ENCODE assay signal across 16 cellular contexts in the genomic region with DNA sequence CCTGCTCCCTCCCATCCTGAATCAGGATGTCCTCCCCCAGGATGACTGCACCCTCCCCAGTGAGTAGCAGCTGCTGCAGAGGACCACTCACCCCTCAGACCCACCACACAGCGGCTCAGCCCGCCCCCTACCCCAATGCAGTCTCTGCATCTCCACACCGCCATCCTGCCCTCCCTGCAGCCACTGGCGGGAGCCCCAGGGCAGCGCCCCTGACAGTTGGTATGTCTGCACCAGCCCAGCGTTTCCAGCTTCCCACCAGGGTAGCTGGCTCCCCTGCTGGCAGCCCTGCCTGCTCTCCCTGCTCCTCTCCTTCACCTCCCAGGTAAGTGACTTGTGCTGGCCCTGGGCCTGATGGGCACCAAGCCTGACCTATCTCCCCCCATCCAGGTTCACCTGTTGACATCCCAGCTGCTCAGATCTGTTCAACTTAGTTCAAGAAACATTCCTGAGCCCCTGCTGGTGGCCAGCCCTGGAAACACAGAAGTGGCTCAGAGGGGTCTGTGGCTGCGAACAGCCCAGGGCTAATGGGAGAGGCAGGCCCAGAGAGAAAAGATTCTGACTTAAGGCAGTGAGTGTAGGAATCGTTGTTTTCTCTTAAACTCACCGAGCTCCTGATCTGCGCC.
DNase-seq lines count a peak whose midpoint lies in the region; ATAC-seq and TF ChIP-seq lines count a peak whose summit lies in the region.
"Had no signal": no experiment of that assay in that cellular context is flagged by ENCODE, and none has a peak within 500 bp of the region (broad histone marks: within the 10 kb centered on the region; RNA-seq: fewer than 3 reads in every experiment).

No MANE protein-coding gene starts in this region.

- H3K23ac ChIP-seq in H9 (ENCODE audit: insufficient read length, low read depth, low read length), result no peak overlapping the region
- H3K23ac ChIP-seq in mesenchymal stem cell (ENCODE audit: low read length in 2 of 2), result no peak overlapping the region

- H2AK5ac ChIP-seq in H9 (ENCODE audit: insufficient read length, low read length), result no peak overlapping the region
- no peak overlapping the region for H2AK5ac ChIP-seq in mesenchymal stem cell (ENCODE audit: low read length, severe bottlenecking)

- H4K8ac ChIP-seq in H9 (replicated peaks; ENCODE audit: insufficient read length, low read depth, low read length), result no peak overlapping the region
- no peak overlapping the region for H4K8ac ChIP-seq in mesenchymal stem cell (ENCODE audit: low read length)

- no peak overlapping the region for H2AFZ ChIP-seq in H9 (ENCODE audit: low read length)
- no peak overlapping the region for H2AFZ ChIP-seq in neural progenitor cell (replicated peaks)
- no peak overlapping the region for H2AFZ ChIP-seq in mesenchymal stem cell (ENCODE audit: low read depth, low read length)
- H2AFZ ChIP-seq: GM23248 had no signal

- no peaks in the 10 kb centered on the region for H3K27me3 ChIP-seq in BLaER1
- no peaks in the 10 kb centered on the region for H3K27me3 ChIP-seq in H9 (ENCODE audit: insufficient read depth, low read length)
- H3K27me3 ChIP-seq in neural progenitor cell, result no peaks in the 10 kb centered on the region
- peaks cover 0 to 3% of the 10 kb centered on the region in 2 experiments for H3K27me3 ChIP-seq in mesenchymal stem cell (ENCODE audit: control insufficient read depth in 1 of 2, insufficient read depth in 1 of 2, low read length in 2 of 2)

- H2BK12ac ChIP-seq in H9 (ENCODE audit: insufficient read length, low read depth, low read length) (no peak overlapping the region), mesenchymal stem cell (ENCODE audit: low read length in 2 of 2) (no peak overlapping the region)

- H3K56ac ChIP-seq in H9 (ENCODE audit: insufficient read length, low read depth, low read length), result no peak overlapping the region

- H3K36me3 Mint-ChIP-seq in H9 (ENCODE audit: insufficient read depth in 1 of 3, low read depth in 3 of 3) (peaks cover 0 to 1% (median 0%) of the 10 kb centered on the region in 3 experiments; a peak in 1 of 7 replicates), neural progenitor cell (no peaks in the 10 kb centered on the region)

- H2BK120ac ChIP-seq in H9 (ENCODE audit: low read depth, low read length, poor library complexity, severe bottlenecking) (no peak overlapping the region), mesenchymal stem cell (ENCODE audit: low read depth, low read length) (no peak overlapping the region)

- H4K20me1 ChIP-seq in BLaER1 (no peaks in the 10 kb centered on the region), H9 (ENCODE audit: control insufficient read depth, insufficient read depth, insufficient read length) (no peaks in the 10 kb centered on the region), neural progenitor cell (ENCODE audit: low read depth) (no peaks in the 10 kb centered on the region)

- H4K91ac ChIP-seq in H9 (ENCODE audit: insufficient read length, low read depth, low read length) (no peak overlapping the region), mesenchymal stem cell (ENCODE audit: low read length) (no peak overlapping the region)

- H3K4ac ChIP-seq in H9 (ENCODE audit: low read depth, low read length) (no peak overlapping the region), mesenchymal stem cell (ENCODE audit: low read depth in 1 of 2, low read length in 2 of 2) (no peak overlapping the region)

- H3K79me2 ChIP-seq in H9 (ENCODE audit: insufficient read depth, low read length), result no peaks in the 10 kb centered on the region
- H3K79me2 ChIP-seq in neural progenitor cell (ENCODE audit: low read depth), result no peaks in the 10 kb centered on the region

- no peaks in the 10 kb centered on the region; a peak in 1 of 5 replicates for H3K9me3 Mint-ChIP-seq in H9
- no peaks in the 10 kb centered on the region for H3K9me3 Mint-ChIP-seq in neural progenitor cell
- H3K9me3 Mint-ChIP-seq: CD4-positive, alpha-beta T cell had no signal

- H3K4me2 ChIP-seq in BLaER1, result no peak overlapping the region
- H3K4me2 ChIP-seq in H9 (ENCODE audit: insufficient read depth, insufficient read length, low read length), result no peak overlapping the region
- no peak overlapping the region for H3K4me2 ChIP-seq in neural progenitor cell
- H3K4me2 ChIP-seq in mesenchymal stem cell (ENCODE audit: low read length, poor library complexity, severe bottlenecking), result no peak overlapping the region
- H3K4me2 ChIP-seq: KMS-11 had no signal

- no peak overlapping the region for H2BK20ac ChIP-seq in H9 (ENCODE audit: low read depth, low read length, poor library complexity, severe bottlenecking)

- no peak overlapping the region for H4K5ac ChIP-seq in H9 (ENCODE audit: insufficient read length, low read depth, low read length)

- no peak overlapping the region for H3K18ac ChIP-seq in H9 (ENCODE audit: insufficient read length, low read depth, low read length)
- no peak overlapping the region for H3K18ac ChIP-seq in mesenchymal stem cell (ENCODE audit: low read depth in 1 of 2, low read length in 2 of 2)

- ATAC-seq in HG02884 (IDR thresholded peaks at IDR 0.05; ENCODE audit: unreplicated experiment), result no peak
- ATAC-seq: GM12878 had no signal

- no peaks in the 10 kb centered on the region for H3K9me3 ChIP-seq in BLaER1
- H3K9me3 ChIP-seq in H9 (ENCODE audit: control insufficient read depth, low read depth, low read length), result no peaks in the 10 kb centered on the region
- H3K9me3 ChIP-seq in neural progenitor cell (ENCODE audit: low read depth), result no peaks in the 10 kb centered on the region
- H3K9me3 ChIP-seq in mesenchymal stem cell (ENCODE audit: control insufficient read depth, low read length), result no peaks in the 10 kb centered on the region

- no peaks in the 10 kb centered on the region for H3K36me3 ChIP-seq in BLaER1
- no peaks in the 10 kb centered on the region for H3K36me3 ChIP-seq in neural progenitor cell
- H3K36me3 ChIP-seq in mesenchymal stem cell (ENCODE audit: control insufficient read depth in 1 of 2, insufficient read depth in 2 of 2, low read depth in 1 of 2, low read length in 2 of 2), result no peaks in the 10 kb centered on the region

- H3K4me1 Mint-ChIP-seq in H9 (peaks cover 10 to 14% of the 10 kb centered on the region in 2 experiments), neural progenitor cell (peaks cover 12% of the 10 kb centered on the region)

- no CpG with 5 or more reads among the region's 10 CpGs for WGBS in H9 (ENCODE audit: extremely low coverage, insufficient read length, low lambda C conversion rate)
- WGBS in mesenchymal stem cell, result 77% methylated on average over 10 of the region's 10 CpGs

- H3K4me3 Mint-ChIP-seq in H9, result no peak overlapping the region
- H3K4me3 Mint-ChIP-seq in neural progenitor cell, result peak overlapping the region; percentile 44
- H3K4me3 Mint-ChIP-seq: CD4-positive, alpha-beta T cell had no signal

- H3K4me1 ChIP-seq in BLaER1, result peaks cover 48% of the 10 kb centered on the region
- H3K4me1 ChIP-seq in H9 (ENCODE audit: insufficient read depth, low read length), result no peaks in the 10 kb centered on the region
- H3K4me1 ChIP-seq in neural progenitor cell, result no peaks in the 10 kb centered on the region
- no peaks in the 10 kb centered on the region for H3K4me1 ChIP-seq in mesenchymal stem cell (ENCODE audit: control insufficient read depth, insufficient read depth, low read depth, low read length)

- H3T11ph ChIP-seq in H9 (ENCODE audit: low read length), result no peak overlapping the region

- H3K79me1 ChIP-seq in H9 (ENCODE audit: insufficient read depth, low read depth, low read length, poor library complexity, severe bottlenecking) (no peaks in the 10 kb centered on the region), mesenchymal stem cell (replicated peaks; ENCODE audit: low read length, poor library complexity, severe bottlenecking) (no peaks in the 10 kb centered on the region)

- H3K9ac ChIP-seq in BLaER1 (no peak overlapping the region), H9 (ENCODE audit: extremely low read depth, insufficient read length, low read length) (no peak overlapping the region), neural progenitor cell (no peak overlapping the region), mesenchymal stem cell (ENCODE audit: low read length) (no peak overlapping the region)
- H3K9ac ChIP-seq: GM23248, KMS-11 had no signal

- TF ChIP-seq CTCF in H9 (conservative IDR thresholded peaks at IDR 0.05) (no peak), coronary artery (IDR thresholded peaks at IDR 0.05) (no peak), neural progenitor cell (IDR thresholded peaks at IDR 0.05) (no peak)

- peak overlapping the region; percentile 17 to 89 (median 45); a peak in 3 of 7 replicates for H3K27ac Mint-ChIP-seq in H9
- peak overlapping the region; percentile 35 for H3K27ac Mint-ChIP-seq in neural progenitor cell
- H3K27ac Mint-ChIP-seq: CD4-positive, alpha-beta T cell had no signal

- DNase-seq in H9, result no peak
- DNase-seq in coronary artery (ENCODE audit: low spot score), result peak; percentile 52
- DNase-seq in neural progenitor cell (ENCODE audit: low spot score), result peak; percentile 23
- no peak for DNase-seq in mesenchymal stem cell
- DNase-seq in stimulated activated naive CD4-positive, alpha-beta T cell treated with Interleukin-2 at 50 U/mL for 16 hours (lab: John Stamatoyannopoulos, UW), result no peak
- DNase-seq: 8988T; C1 segment of cervical spinal cord; Calu3; CD4-positive, alpha-beta T cell; DMS 273 treated with DMSO at 0.1 percent for 48 hours; GM23248; HCEC 1CT had no signal

- H3K27ac ChIP-seq in BLaER1 (peak overlapping the region; percentile 51; the same call in 1 of the 2 replicates), H9 (ENCODE audit: insufficient read length, low read depth, low read length) (no peak overlapping the region), coronary artery (no peak overlapping the region), neural progenitor cell (no peak overlapping the region), mesenchymal stem cell (ENCODE audit: low read length, poor library complexity, severe bottlenecking) (no peak overlapping the region)
- H3K27ac ChIP-seq: GM23248, KMS-11 had no signal

- H2BK5ac ChIP-seq in H9 (ENCODE audit: insufficient read length, low read length), result no peak overlapping the region
- no peak overlapping the region for H2BK5ac ChIP-seq in mesenchymal stem cell (ENCODE audit: low read depth, low read length, poor library complexity, severe bottlenecking)

- no peak overlapping the region for H3K4me3 ChIP-seq in BLaER1
- no peak overlapping the region for H3K4me3 ChIP-seq in coronary artery
- H3K4me3 ChIP-seq in neural progenitor cell, result no peak overlapping the region
- H3K4me3 ChIP-seq in mesenchymal stem cell (ENCODE audit: insufficient read depth in 1 of 2, low read depth in 1 of 2, low read length in 2 of 2), result no peak overlapping the region
- H3K4me3 ChIP-seq: GM12878, GM23248 had no signal

- H2BK15ac ChIP-seq in H9 (ENCODE audit: low read depth, low read length) (no peak overlapping the region), mesenchymal stem cell (ENCODE audit: low read depth, poor library complexity, severe bottlenecking) (no peak overlapping the region)

- H3K27me3 Mint-ChIP-seq in H9 (ENCODE audit: low read depth) (peaks cover 3% of the 10 kb centered on the region), neural progenitor cell (ENCODE audit: insufficient read depth, low read depth) (peaks cover 2% of the 10 kb centered on the region)
- H3K27me3 Mint-ChIP-seq: CD4-positive, alpha-beta T cell had no signal

- H3K14ac ChIP-seq in H9 (ENCODE audit: insufficient read depth, low read length) (no peak overlapping the region), mesenchymal stem cell (ENCODE audit: low read length in 2 of 2) (no peak overlapping the region)

- H3K23me2 ChIP-seq in H9 (ENCODE audit: insufficient read length, low read depth, low read length, poor library complexity, severe bottlenecking), result no peaks in the 10 kb centered on the region

- no peaks in the 10 kb centered on the region for H3F3A ChIP-seq in neural progenitor cell (ENCODE audit: low read depth)

Comparison
In these comparisons a context has a peak if more than half of its experiments do, and no peak if none do; other contexts are left out.
1. DNase-seq: peak in coronary artery (single experiment) and neural progenitor cell (single experiment); none in H9 (single experiment), mesenchymal stem cell (single experiment) and stimulated activated naive CD4-positive, alpha-beta T cell treated with Interleukin-2 at 50 U/mL for 16 hours (single experiment).